Comparison of ENCODE assay signal across 10 cellular contexts in the genomic region with DNA sequence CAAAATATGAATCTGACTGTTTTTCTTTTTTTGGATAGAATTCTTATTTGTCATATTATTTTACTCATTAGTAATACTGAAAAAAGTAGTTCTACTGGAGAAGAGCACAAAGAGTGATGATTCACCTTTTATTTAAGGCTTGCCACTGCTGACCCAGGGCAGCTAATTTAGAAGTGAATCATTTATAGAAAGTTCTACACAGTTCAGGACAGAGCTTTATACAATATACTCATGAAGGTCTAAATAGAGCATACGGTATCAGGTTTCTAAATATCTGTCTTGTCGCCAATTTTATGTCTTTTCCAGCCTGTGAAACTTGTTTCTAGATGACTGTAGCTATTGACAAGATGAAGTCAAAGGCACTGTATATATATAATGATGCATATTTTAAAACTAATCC. TPM values are rescaled to one million over a fixed set of nuclear protein-coding genes. Genes with fewer than 3 reads are reported as not detected.
DNase-seq lines count a peak whose midpoint lies in the region; ATAC-seq, FAIRE-seq and TF ChIP-seq lines count a peak whose summit lies in the region.
"Had no signal": no experiment of that assay in that cellular context is flagged by ENCODE, and none has a peak within 500 bp of the region (broad histone marks: within the 10 kb centered on the region; RNA-seq: fewer than 3 reads in every experiment).

No MANE protein-coding gene starts in this region.

- H3K4me3 ChIP-seq in HEK293 (ENCODE audit: low read depth, low read length): no peak overlapping the region
- H3K4me3 ChIP-seq in kidney (ENCODE audit: low read length in 2 of 2): no peak overlapping the region
- H3K4me3 ChIP-seq in colonic mucosa: no peak overlapping the region

- peaks cover 6% of the 10 kb centered on the region; the same call in 1 of the 2 replicates for H3K4me1 ChIP-seq in HEK293 (ENCODE audit: control insufficient read depth, insufficient read depth, low read length)
- H3K4me1 ChIP-seq in kidney (ENCODE audit: control insufficient read depth in 1 of 2, insufficient read depth in 1 of 2, low read depth in 1 of 2, low read length in 2 of 2): peaks cover 0 to 5% of the 10 kb centered on the region in 2 donors
- H3K4me1 ChIP-seq in colonic mucosa: no peaks in the 10 kb centered on the region

- CTCF ChIA-PET in HEK293 (lab: Yijun Ruan, JAX): no interaction called here

- H3K36me3 Mint-ChIP-seq in progenitor cell of endocrine pancreas (ENCODE audit: insufficient read depth): no peaks in the 10 kb centered on the region
- H3K36me3 Mint-ChIP-seq: activated naive CD8-positive, alpha-beta T cell treated with anti-CD3 and anti-CD28 coated beads, Interleukin-2, amount 10 ng/mL, durations not matched to agents 7 days and 5 days had no signal

- H3K9me3 ChIP-seq in HEK293 (ENCODE audit: control insufficient read depth, insufficient read depth, low read depth, low read length) (no peaks in the 10 kb centered on the region), kidney (ENCODE audit: control insufficient read depth in 1 of 2, low read length in 2 of 2) (no peaks in the 10 kb centered on the region), colonic mucosa (no peaks in the 10 kb centered on the region)

- H3K9me3 Mint-ChIP-seq in progenitor cell of endocrine pancreas (ENCODE audit: low read depth): no peaks in the 10 kb centered on the region

- peak; percentile 72 for FAIRE-seq in kidney (lab: Jason Lieb, UNC)

- no peaks in the 10 kb centered on the region for H3K27me3 Mint-ChIP-seq in progenitor cell of endocrine pancreas

- no peak for ATAC-seq in GM21515 (IDR thresholded peaks at IDR 0.05; ENCODE audit: unreplicated experiment)
- no peak for ATAC-seq in sciatic nerve

- peaks cover 12% of the 10 kb centered on the region for H3K4me1 Mint-ChIP-seq in progenitor cell of endocrine pancreas (ENCODE audit: low read depth)
- H3K4me1 Mint-ChIP-seq: activated naive CD8-positive, alpha-beta T cell treated with anti-CD3 and anti-CD28 coated beads, Interleukin-2, amount 10 ng/mL, durations not matched to agents 7 days and 5 days had no signal

- intact Hi-C loops in kidney (cut with DNase I) (no loop called here), colonic mucosa (cut with DNase I) (no loop called here), sciatic nerve (cut with DNase I) (no loop called here)

- no peaks in the 10 kb centered on the region for H3K27me3 ChIP-seq in colonic mucosa

- no peak overlapping the region for H3K27ac Mint-ChIP-seq in progenitor cell of endocrine pancreas
- H3K27ac Mint-ChIP-seq: activated naive CD8-positive, alpha-beta T cell treated with anti-CD3 and anti-CD28 coated beads, Interleukin-2, amount 10 ng/mL, durations not matched to agents 7 days and 5 days had no signal

- DNase-seq in Caki2 (ENCODE audit: low read depth): peak; percentile 39
- DNase-seq in SW480 (ENCODE audit: low spot score): peak; percentile 2
- DNase-seq in kidney: no peak
- no peak for DNase-seq in progenitor cell of endocrine pancreas (ENCODE audit: low spot score, unreplicated experiment)
- no peak for DNase-seq in colonic mucosa
- no peak for DNase-seq in sciatic nerve (ENCODE audit: low spot score)
- DNase-seq: activated naive CD8-positive, alpha-beta T cell treated with anti-CD3 and anti-CD28 coated beads, Interleukin-2, amount 10 ng/mL, durations not matched to agents 7 days and 5 days had no signal

- H3K27ac ChIP-seq in HEK293 (ENCODE audit: extremely low read depth, low read depth, low read length) (no peak overlapping the region), kidney (ENCODE audit: low read depth in 2 of 2, low read length in 2 of 2) (no peak overlapping the region), colonic mucosa (no peak overlapping the region)
- H3K27ac ChIP-seq: HL-60 had no signal

- in situ Hi-C loops in Caki2 (cut with HindIII; ENCODE audit: low pct_unique_long_range_greater_than_20kb, low sequenced_read_pairs): no loop called here

- H3K9ac ChIP-seq in kidney (ENCODE audit: low read length in 2 of 2) (no peak overlapping the region), colonic mucosa (ENCODE audit: low read depth in 2 of 2, low read length in 2 of 2) (no peak overlapping the region)

- no peak overlapping the region for H3K4me3 Mint-ChIP-seq in progenitor cell of endocrine pancreas (ENCODE audit: low read depth)
- H3K4me3 Mint-ChIP-seq: activated naive CD8-positive, alpha-beta T cell treated with anti-CD3 and anti-CD28 coated beads, Interleukin-2, amount 10 ng/mL, durations not matched to agents 7 days and 5 days had no signal

- no peaks in the 10 kb centered on the region for H3K36me3 ChIP-seq in HEK293 (ENCODE audit: control insufficient read depth in 2 of 2, insufficient read depth in 1 of 2, low read length in 2 of 2)
- H3K36me3 ChIP-seq in kidney (ENCODE audit: control insufficient read depth in 1 of 2, insufficient read depth in 2 of 2, low read length in 2 of 2): no peaks in the 10 kb centered on the region
- H3K36me3 ChIP-seq in colonic mucosa: no peaks in the 10 kb centered on the region

- POLR2A ChIA-PET in HEK293 (lab: Yijun Ruan, JAX): no interaction called here

- TF ChIP-seq CTCF in HEK293 (tag by site-specific recombination; IDR thresholded peaks at IDR 0.05) (no peak), kidney (IDR thresholded peaks at IDR 0.05; ENCODE audit: borderline replicate concordance, extremely low read depth, insufficient read depth) (no peak), progenitor cell of endocrine pancreas (IDR thresholded peaks at IDR 0.05; ENCODE audit: unreplicated experiment) (no peak), colonic mucosa (IDR thresholded peaks at IDR 0.05) (no peak)

TF ChIP-seq in HEK293, 187 proteins besides CTCF, POLR2A, EP300 and RAD21 (continues in another document):
- TF ChIP-seq YY1 (tag by site-specific recombination; IDR thresholded peaks at IDR 0.05) (no peak), ZNF48 (tag by site-specific recombination; IDR thresholded peaks at IDR 0.05) (no peak), ZNF660 (tag by site-specific recombination; IDR thresholded peaks at IDR 0.05) (0 out of 2 replicates have a peak, but pooled peaks have one; percentile 21), FEZF1 (tag by site-specific recombination; IDR thresholded peaks at IDR 0.05) (peak; percentile 66), ZNF366 (tag by site-specific recombination; conservative IDR thresholded peaks at IDR 0.05) (no peak), ZNF2 (tag by site-specific recombination; IDR thresholded peaks at IDR 0.05) (no peak), ZNF10 (tag by site-specific recombination; IDR thresholded peaks at IDR 0.05) (peak; percentile 9; the same call in 1 of the 2 replicates), MYNN (tag by site-specific recombination; IDR thresholded peaks at IDR 0.05; ENCODE audit: borderline replicate concordance) (no peak), ZNF311 (tag by site-specific recombination; IDR thresholded peaks at IDR 0.05; ENCODE audit: borderline replicate concordance) (no peak), GLIS2 (tag by site-specific recombination; IDR thresholded peaks at IDR 0.05) (no peak), ZNF560 (tag by site-specific recombination; IDR thresholded peaks at IDR 0.05; ENCODE audit: borderline replicate concordance) (no peak)
- TF ChIP-seq, protein P1, sequence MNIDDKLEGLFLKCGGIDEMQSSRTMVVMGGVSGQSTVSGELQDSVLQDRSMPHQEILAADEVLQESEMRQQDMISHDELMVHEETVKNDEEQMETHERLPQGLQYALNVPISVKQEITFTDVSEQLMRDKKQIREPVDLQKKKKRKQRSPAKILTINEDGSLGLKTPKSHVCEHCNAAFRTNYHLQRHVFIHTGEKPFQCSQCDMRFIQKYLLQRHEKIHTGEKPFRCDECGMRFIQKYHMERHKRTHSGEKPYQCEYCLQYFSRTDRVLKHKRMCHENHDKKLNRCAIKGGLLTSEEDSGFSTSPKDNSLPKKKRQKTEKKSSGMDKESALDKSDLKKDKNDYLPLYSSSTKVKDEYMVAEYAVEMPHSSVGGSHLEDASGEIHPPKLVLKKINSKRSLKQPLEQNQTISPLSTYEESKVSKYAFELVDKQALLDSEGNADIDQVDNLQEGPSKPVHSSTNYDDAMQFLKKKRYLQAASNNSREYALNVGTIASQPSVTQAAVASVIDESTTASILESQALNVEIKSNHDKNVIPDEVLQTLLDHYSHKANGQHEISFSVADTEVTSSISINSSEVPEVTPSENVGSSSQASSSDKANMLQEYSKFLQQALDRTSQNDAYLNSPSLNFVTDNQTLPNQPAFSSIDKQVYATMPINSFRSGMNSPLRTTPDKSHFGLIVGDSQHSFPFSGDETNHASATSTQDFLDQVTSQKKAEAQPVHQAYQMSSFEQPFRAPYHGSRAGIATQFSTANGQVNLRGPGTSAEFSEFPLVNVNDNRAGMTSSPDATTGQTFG (tag by site-specific recombination; IDR thresholded peaks at IDR 0.05; ENCODE audit: borderline replicate concordance): no peak
- TF ChIP-seq, protein P2, sequence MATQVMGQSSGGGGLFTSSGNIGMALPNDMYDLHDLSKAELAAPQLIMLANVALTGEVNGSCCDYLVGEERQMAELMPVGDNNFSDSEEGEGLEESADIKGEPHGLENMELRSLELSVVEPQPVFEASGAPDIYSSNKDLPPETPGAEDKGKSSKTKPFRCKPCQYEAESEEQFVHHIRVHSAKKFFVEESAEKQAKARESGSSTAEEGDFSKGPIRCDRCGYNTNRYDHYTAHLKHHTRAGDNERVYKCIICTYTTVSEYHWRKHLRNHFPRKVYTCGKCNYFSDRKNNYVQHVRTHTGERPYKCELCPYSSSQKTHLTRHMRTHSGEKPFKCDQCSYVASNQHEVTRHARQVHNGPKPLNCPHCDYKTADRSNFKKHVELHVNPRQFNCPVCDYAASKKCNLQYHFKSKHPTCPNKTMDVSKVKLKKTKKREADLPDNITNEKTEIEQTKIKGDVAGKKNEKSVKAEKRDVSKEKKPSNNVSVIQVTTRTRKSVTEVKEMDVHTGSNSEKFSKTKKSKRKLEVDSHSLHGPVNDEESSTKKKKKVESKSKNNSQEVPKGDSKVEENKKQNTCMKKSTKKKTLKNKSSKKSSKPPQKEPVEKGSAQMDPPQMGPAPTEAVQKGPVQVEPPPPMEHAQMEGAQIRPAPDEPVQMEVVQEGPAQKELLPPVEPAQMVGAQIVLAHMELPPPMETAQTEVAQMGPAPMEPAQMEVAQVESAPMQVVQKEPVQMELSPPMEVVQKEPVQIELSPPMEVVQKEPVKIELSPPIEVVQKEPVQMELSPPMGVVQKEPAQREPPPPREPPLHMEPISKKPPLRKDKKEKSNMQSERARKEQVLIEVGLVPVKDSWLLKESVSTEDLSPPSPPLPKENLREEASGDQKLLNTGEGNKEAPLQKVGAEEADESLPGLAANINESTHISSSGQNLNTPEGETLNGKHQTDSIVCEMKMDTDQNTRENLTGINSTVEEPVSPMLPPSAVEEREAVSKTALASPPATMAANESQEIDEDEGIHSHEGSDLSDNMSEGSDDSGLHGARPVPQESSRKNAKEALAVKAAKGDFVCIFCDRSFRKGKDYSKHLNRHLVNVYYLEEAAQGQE (tag by site-specific recombination; IDR thresholded peaks at IDR 0.05): no peak

RNA-seq across cellular contexts. Expression of a gene that starts 25.0 kb away (rescaled TPM):
- total RNA-seq in Caki2 (2014; rRNA removed; shearing (Covaris generic); ENCODE audit: low replicate concordance): not detected in 2 replicates
- total RNA-seq in kidney: 10.7 TPM
- 20.3 TPM for polyA plus RNA-seq in kidney (ENCODE audit: insufficient read depth, low read depth, low replicate concordance)
- 3.0 and 4.2 TPM in 2 replicates for total RNA-seq in progenitor cell of endocrine pancreas
- 10 to 100 TPM; 26.7 to 35.4 TPM for total RNA-seq in colonic mucosa
- total RNA-seq in sciatic nerve: 4.0 TPM

Comparison
In these comparisons a context has a peak if more than half of its experiments do, and no peak if none do; other contexts are left out.
1. DNase-seq: peak in Caki2 (single experiment) and SW480 (single experiment); none in kidney (single experiment), progenitor cell of endocrine pancreas (single experiment), colonic mucosa (single experiment) and sciatic nerve (single experiment).